In the genomic region with DNA sequence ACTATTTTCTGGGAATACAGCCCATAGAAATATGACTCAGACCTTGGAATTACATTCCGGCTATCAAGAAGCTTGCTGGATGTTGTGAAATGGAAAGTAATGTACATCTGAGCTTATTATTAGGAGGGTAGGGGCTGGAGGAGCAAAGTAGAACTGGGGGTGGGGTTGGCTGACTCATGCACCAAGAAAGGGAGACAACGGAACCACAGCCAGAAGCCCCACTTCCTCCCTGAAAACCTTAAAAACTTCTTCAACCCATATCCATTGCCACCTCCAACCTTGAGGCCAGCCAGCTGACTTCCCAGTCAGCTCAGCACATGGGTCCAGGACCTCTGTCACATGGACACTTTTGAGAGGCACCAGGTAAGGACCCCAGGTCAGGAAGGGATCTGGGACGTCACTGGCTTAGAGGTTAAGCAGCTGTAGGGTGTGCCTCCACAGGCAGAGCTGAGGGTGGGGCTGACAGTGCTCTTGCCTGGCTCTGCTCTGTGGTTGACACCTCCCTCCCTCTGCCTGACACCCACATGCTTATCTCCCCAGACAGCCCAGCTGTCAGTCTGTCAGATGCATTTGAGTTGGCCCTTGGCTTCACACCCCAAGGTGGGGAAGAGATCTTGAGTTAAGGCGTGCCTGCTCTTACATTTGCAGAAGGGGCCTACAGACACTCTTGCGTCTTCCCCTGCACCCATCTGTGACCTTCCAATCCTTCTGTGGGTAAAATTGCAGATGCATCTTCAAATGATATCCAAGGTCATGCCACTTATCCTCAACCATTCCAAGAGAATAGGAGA, we compare ENCODE assay signal across 9 cellular contexts. TPM values are rescaled to one million over a fixed set of nuclear protein-coding genes. Genes with fewer than 3 reads are reported as not detected.
DNase-seq lines count a peak whose midpoint lies in the region; ATAC-seq and TF ChIP-seq lines count a peak whose summit lies in the region.
"Had no signal": no experiment of that assay in that cellular context is flagged by ENCODE, and none has a peak within 500 bp of the region (broad histone marks: within the 10 kb centered on the region; RNA-seq: fewer than 3 reads in every experiment).

No MANE protein-coding gene starts in this region.

- intact Hi-C loops in CD4-positive, alpha-beta T cell (cut with DNase I, micrococcal nuclease): loop anchor here in 1 of 2 experiments (2.0 kb wide), 1 partner anchor 19 kb away; no protein-coding TSS in a partner anchor
- intact Hi-C loops in HCT116 (cut with micrococcal nuclease): no loop called here

- DNase-seq in CD4-positive, alpha-beta T cell: peak; percentile 56 to 80 (median 73)
- no peak for DNase-seq in HCT116 (ENCODE audit: low read depth, low spot score)
- peak; percentile 82 for DNase-seq in NOMO-1 treated with DMSO at 0.1 percent for 48 hours (lab: John Stamatoyannopoulos, UW; ENCODE audit: unreplicated experiment)
- peak; percentile 67 for DNase-seq in activated T-cell treated with anti-CD3 and anti-CD28 coated beads for 4 hours
- DNase-seq in foreskin melanocyte: peak; percentile 26
- DNase-seq in stimulated activated CD4-positive, alpha-beta T cell treated with anti-CD3 and anti-CD28 coated beads, Interleukin-4, amount 100 ng/mL, for 4 hours: peak; percentile 45 to 82
- DNase-seq in NCI-H2029 treated with DMSO at 0.1 percent for 48 hours (lab: John Stamatoyannopoulos, UW): no peak
- DNase-seq in GOT3 (lab: John Stamatoyannopoulos, UW): no peak

- H3K36me3 Mint-ChIP-seq in CD4-positive, alpha-beta T cell (ENCODE audit: low read depth): no peaks in the 10 kb centered on the region

- peaks cover 18 to 25% of the 10 kb centered on the region in 2 experiments for H3K4me1 ChIP-seq in HCT116 (ENCODE audit: control insufficient read depth in 1 of 2, insufficient read depth in 2 of 2, low read length in 2 of 2)

- H3K4me3 Mint-ChIP-seq in CD4-positive, alpha-beta T cell: peak overlapping the region; percentile 74

- no peak for TF ChIP-seq RAD21 in HCT116 (IDR thresholded peaks at IDR 0.05; ENCODE audit: low read depth)

- BruUV-seq in HCT116 (replicated peaks; lab: Mats Ljungman, UMichigan): no TSS peak

- H3K9me3 Mint-ChIP-seq in CD4-positive, alpha-beta T cell: no peaks in the 10 kb centered on the region

- peak overlapping the region; percentile 55 for H2AFZ ChIP-seq in HCT116 (ENCODE audit: low read depth, low read length, poor library complexity, severe bottlenecking)

- no peak overlapping the region for H3K9ac ChIP-seq in HCT116 (ENCODE audit: low read length)

- H3K36me3 ChIP-seq in HCT116 (ENCODE audit: control insufficient read depth in 1 of 2, insufficient read depth in 2 of 2, low read length in 2 of 2): no peaks in the 10 kb centered on the region
- H3K36me3 ChIP-seq: thoracic aorta had no signal

- no peaks in the 10 kb centered on the region for H4K20me1 ChIP-seq in HCT116 (ENCODE audit: insufficient read depth)

- ATAC-seq in CD4-positive, alpha-beta T cell (ENCODE audit: poor library complexity): peak; percentile 92
- ATAC-seq in HCT116: peak; percentile 88

- CTCF ChIA-PET in CD4-positive, alpha-beta T cell (lab: Charles Lee): interaction anchor here (0.6 to 3.5 kb wide), 13 partner anchors 13 to 777 kb away, joined by 3 to 16 read pairs (median 5); partner anchors contain the start of genes CEP85, SLC9A1 and ZNF593
- CTCF ChIA-PET in HCT116 (lab: Charles Lee): interaction anchor here (0.8 to 3.3 kb wide), 9 partner anchors 13 to 144 kb away, joined by 3 to 18 read pairs (median 3); partner anchors contain the start of genes CEP85 and SH3BGRL3

- peak overlapping the region; percentile 57 for H3K4me2 ChIP-seq in HCT116 (ENCODE audit: low read length)

- peak overlapping the region in 1 of 2 experiments; percentile 2; a peak in 1 of 4 replicates for H3K4me3 ChIP-seq in HCT116 (replicated peaks in 1 of 2; ENCODE audit: low read depth in 1 of 2, low read length in 2 of 2)
- H3K4me3 ChIP-seq: thoracic aorta had no signal

- H3K27me3 Mint-ChIP-seq in CD4-positive, alpha-beta T cell: no peaks in the 10 kb centered on the region

- H3K27ac Mint-ChIP-seq in CD4-positive, alpha-beta T cell: peak overlapping the region; percentile 92

- H3K79me2 ChIP-seq in HCT116 (ENCODE audit: insufficient read depth, low read length): no peaks in the 10 kb centered on the region

- peaks cover 72% of the 10 kb centered on the region for H3K4me1 Mint-ChIP-seq in CD4-positive, alpha-beta T cell (ENCODE audit: low read depth)

- TF ChIP-seq POLR2A in HCT116 (IDR thresholded peaks at IDR 0.05; ENCODE audit: borderline replicate concordance, extremely low read depth, insufficient read depth, insufficient read length): no peak

- TF ChIP-seq CTCF in CD4-positive, alpha-beta T cell (IDR thresholded peaks at IDR 0.05): no peak
- TF ChIP-seq CTCF in HCT116 (IDR thresholded peaks at IDR 0.05 in 2 of 3, conservative IDR thresholded peaks at IDR 0.05 in 1 of 3; ENCODE audit: borderline replicate concordance in 1 of 3, insufficient read depth in 1 of 3, low read depth in 2 of 3, low read length in 2 of 3): no peak

- no peaks in the 10 kb centered on the region for H3K9me2 ChIP-seq in HCT116 (ENCODE audit: insufficient read depth)

- H3K27ac ChIP-seq in CD4-positive, alpha-beta T cell (ENCODE audit: low read depth, low read length): peak overlapping the region; percentile 60
- peak overlapping the region; percentile 30; the same call in 1 of the 2 replicates for H3K27ac ChIP-seq in HCT116 (ENCODE audit: low read depth, low read length)
- H3K27ac ChIP-seq: thoracic aorta had no signal

- POLR2A ChIA-PET in CD4-positive, alpha-beta T cell (lab: Charles Lee): interaction anchor here (0.6 to 4.7 kb wide), 19 partner anchors 8 to 701 kb away, joined by 3 to 55 read pairs (median 6); partner anchors contain the start of genes CD52, CEP85, DHDDS and PDIK1L
- POLR2A ChIA-PET in HCT116 (lab: Charles Lee): interaction anchor here (0.8 to 2.2 kb wide), 7 partner anchors 9 to 99 kb away, joined by 3 to 6 read pairs (median 5); partner anchors contain the start of genes CRYBG2 and SH3BGRL3

- RAD21 ChIA-PET in HCT116 (lab: Charles Lee; ENCODE audit: low non-redundant PET in 1 of 2, low total read pairs in 2 of 2, uncharacterized antibody in 2 of 2, unreplicated experiment in 2 of 2): interaction anchor here in 1 of 2 experiments (0.6 to 0.9 kb wide), 2 partner anchors 12 to 39 kb away, joined by 3 to 6 read pairs; no protein-coding TSS in a partner anchor

- no peaks in the 10 kb centered on the region for H3K27me3 ChIP-seq in CD4-positive, alpha-beta T cell (ENCODE audit: control insufficient read depth, insufficient read depth, low read length)
- no peaks in the 10 kb centered on the region for H3K27me3 ChIP-seq in HCT116 (ENCODE audit: insufficient read depth, low read length)

- H3K9me3 ChIP-seq in CD4-positive, alpha-beta T cell (ENCODE audit: control insufficient read depth, low read length): no peaks in the 10 kb centered on the region
- H3K9me3 ChIP-seq in HCT116 (ENCODE audit: control insufficient read depth in 1 of 2, insufficient read depth in 1 of 2, low read depth in 1 of 2, low read length in 2 of 2): no peaks in the 10 kb centered on the region
- H3K9me3 ChIP-seq: thoracic aorta had no signal

TF ChIP-seq in HCT116, 20 proteins besides CTCF, POLR2A, EP300 and RAD21 (continues in another document):
- TF ChIP-seq YY1 (IDR thresholded peaks at IDR 0.05; ENCODE audit: extremely low read depth, insufficient replicate concordance, low read depth, low read length) (no peak), CBX3 (IDR thresholded peaks at IDR 0.05; ENCODE audit: low read depth) (0 out of 2 replicates have a peak, but pooled peaks have one; percentile 47), TCF7L2 (IDR thresholded peaks at IDR 0.05; ENCODE audit: borderline replicate concordance, extremely low read depth, insufficient read depth, insufficient read length) (no peak), EZH2 (IDR thresholded peaks at IDR 0.05) (no peak), JUND (IDR thresholded peaks at IDR 0.05) (peak; percentile 70), CEBPB (IDR thresholded peaks at IDR 0.05; ENCODE audit: low read depth) (peak; percentile 92), ZFX (IDR thresholded peaks at IDR 0.05) (no peak), EZH2phosphoT487 (IDR thresholded peaks at IDR 0.05; ENCODE audit: borderline replicate concordance) (no peak), SIN3A (IDR thresholded peaks at IDR 0.05; ENCODE audit: low read depth) (0 out of 2 replicates have a peak, but pooled peaks have one; percentile 53), SP1 (IDR thresholded peaks at IDR 0.05; ENCODE audit: low read depth) (peak; percentile 21), SRF (IDR thresholded peaks at IDR 0.05; ENCODE audit: low read depth) (no peak)
- TF ChIP-seq, protein P1, sequence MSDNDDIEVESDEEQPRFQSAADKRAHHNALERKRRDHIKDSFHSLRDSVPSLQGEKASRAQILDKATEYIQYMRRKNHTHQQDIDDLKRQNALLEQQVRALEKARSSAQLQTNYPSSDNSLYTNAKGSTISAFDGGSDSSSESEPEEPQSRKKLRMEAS (IDR thresholded peaks at IDR 0.05): peak; percentile 80
- TF ChIP-seq, protein P2, sequence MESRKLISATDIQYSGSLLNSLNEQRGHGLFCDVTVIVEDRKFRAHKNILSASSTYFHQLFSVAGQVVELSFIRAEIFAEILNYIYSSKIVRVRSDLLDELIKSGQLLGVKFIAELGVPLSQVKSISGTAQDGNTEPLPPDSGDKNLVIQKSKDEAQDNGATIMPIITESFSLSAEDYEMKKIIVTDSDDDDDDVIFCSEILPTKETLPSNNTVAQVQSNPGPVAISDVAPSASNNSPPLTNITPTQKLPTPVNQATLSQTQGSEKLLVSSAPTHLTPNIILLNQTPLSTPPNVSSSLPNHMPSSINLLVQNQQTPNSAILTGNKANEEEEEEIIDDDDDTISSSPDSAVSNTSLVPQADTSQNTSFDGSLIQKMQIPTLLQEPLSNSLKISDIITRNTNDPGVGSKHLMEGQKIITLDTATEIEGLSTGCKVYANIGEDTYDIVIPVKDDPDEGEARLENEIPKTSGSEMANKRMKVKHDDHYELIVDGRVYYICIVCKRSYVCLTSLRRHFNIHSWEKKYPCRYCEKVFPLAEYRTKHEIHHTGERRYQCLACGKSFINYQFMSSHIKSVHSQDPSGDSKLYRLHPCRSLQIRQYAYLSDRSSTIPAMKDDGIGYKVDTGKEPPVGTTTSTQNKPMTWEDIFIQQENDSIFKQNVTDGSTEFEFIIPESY (IDR thresholded peaks at IDR 0.05; ENCODE audit: extremely low read depth, insufficient replicate concordance, low read length): no peak

RNA-seq across cellular contexts. Expression of gene ZNF683, which starts 5.7 kb away (rescaled TPM):
- under 1 TPM in 1 of 2 experiments, not detected in 1; 0.41 TPM for total RNA-seq in CD4-positive, alpha-beta T cell
- total RNA-seq in HCT116 (2021; ENCODE audit: unreplicated experiment): not detected
- polyA plus RNA-seq in HCT116 (2012): not detected in 2 replicates
- total RNA-seq: thoracic aorta had no signal

RNA-seq across cellular contexts. Expression of gene CRYBG2, which starts 24.4 kb away (rescaled TPM):
- total RNA-seq in CD4-positive, alpha-beta T cell: 1 to 10 TPM; 1.3 to 1.4 TPM
- 10.5 TPM for total RNA-seq in HCT116 (2021; ENCODE audit: unreplicated experiment)
- 11.8 and 13.8 TPM in 2 replicates for polyA plus RNA-seq in HCT116 (2012)
- total RNA-seq: thoracic aorta had no signal

RNA-seq across cellular contexts. Expression of gene LIN28A, which starts 32.3 kb away (rescaled TPM):
- not detected for total RNA-seq in CD4-positive, alpha-beta T cell
- total RNA-seq in HCT116 (2021; ENCODE audit: unreplicated experiment): 1.4 TPM
- 0.21 and 0.33 TPM in 2 replicates for polyA plus RNA-seq in HCT116 (2012)
- total RNA-seq: thoracic aorta had no signal

RNA-seq across cellular contexts. Expression of gene DHDDS, which starts 53.8 kb away (rescaled TPM):
- 10 to 100 TPM; 26.3 to 26.8 TPM for total RNA-seq in CD4-positive, alpha-beta T cell
- total RNA-seq in HCT116 (2021; ENCODE audit: unreplicated experiment): 46.0 TPM
- polyA plus RNA-seq in HCT116 (2012): 25.5 and 29.2 TPM in 2 replicates

Comparison
In these comparisons a context has a peak if more than half of its experiments do, and no peak if none do; other contexts are left out.
1. DNase-seq: peak in CD4-positive, alpha-beta T cell (10 of 10), NOMO-1 treated with DMSO at 0.1 percent for 48 hours (single experiment), activated T-cell treated with anti-CD3 and anti-CD28 coated beads for 4 hours (single experiment), foreskin melanocyte (single experiment) and stimulated activated CD4-positive, alpha-beta T cell treated with anti-CD3 and anti-CD28 coated beads, Interleukin-4, amount 100 ng/mL, for 4 hours (2 of 2); none in HCT116 (single experiment), NCI-H2029 treated with DMSO at 0.1 percent for 48 hours (single experiment) and GOT3 (single experiment).